In the genomic region with DNA sequence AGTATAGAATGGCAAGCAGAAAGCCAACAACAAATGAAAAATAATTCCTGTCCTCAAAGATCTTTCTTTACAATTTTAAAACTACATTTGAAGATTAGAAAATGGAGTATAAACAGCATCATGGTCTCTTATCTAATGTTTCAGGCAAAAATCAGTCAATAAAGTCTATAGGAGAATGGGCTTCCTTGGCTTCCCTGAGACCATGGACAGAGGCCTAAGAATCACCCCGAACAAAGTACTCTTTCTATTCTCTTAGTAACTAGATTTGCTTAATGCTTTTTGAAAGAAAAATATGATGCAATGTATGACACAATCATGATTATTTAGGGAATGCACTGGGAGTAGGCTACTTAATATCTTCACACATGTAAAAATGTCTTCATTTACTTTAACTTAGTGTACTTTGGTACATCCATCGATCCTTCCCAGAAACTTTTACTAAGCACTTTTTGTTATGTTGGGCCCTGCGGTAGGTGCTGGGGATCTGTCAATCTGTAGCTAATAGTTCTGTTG, we compare ENCODE assay signal across 18 cellular contexts. TPM values are rescaled to one million over a fixed set of nuclear protein-coding genes. Genes with fewer than 3 reads are reported as not detected.
DNase-seq lines count a peak whose midpoint lies in the region; ATAC-seq, FAIRE-seq and TF ChIP-seq lines count a peak whose summit lies in the region.
"Had no signal": no experiment of that assay in that cellular context is flagged by ENCODE, and none has a peak within 500 bp of the region (broad histone marks: within the 10 kb centered on the region; RNA-seq: fewer than 3 reads in every experiment).

No MANE protein-coding gene starts in this region.

- POLR2A ChIA-PET in SK-N-SH (lab: Yijun Ruan, JAX), result no interaction called here
- POLR2A ChIA-PET in CD8-positive, alpha-beta T cell (lab: Charles Lee), result no interaction called here

- H3K4me1 Mint-ChIP-seq in CD8-positive, alpha-beta T cell (ENCODE audit: low read depth), result no peaks in the 10 kb centered on the region
- H3K4me1 Mint-ChIP-seq: CD14-positive monocyte; CD8-positive, alpha-beta memory T cell had no signal

- no peak for TF ChIP-seq EP300 in SK-N-SH (IDR thresholded peaks at IDR 0.05; ENCODE audit: borderline replicate concordance in 1 of 2, low read depth in 1 of 2, low read length in 1 of 2)

- no peak overlapping the region for H3K27ac Mint-ChIP-seq in CD8-positive, alpha-beta T cell
- H3K27ac Mint-ChIP-seq: CD14-positive monocyte; CD8-positive, alpha-beta memory T cell; H9 had no signal

- H3K9me3 ChIP-seq in SK-N-SH (no peaks in the 10 kb centered on the region), adrenal gland (replicated peaks in 1 of 3) (no peaks in the 10 kb centered on the region)
- H3K9me3 ChIP-seq in CD8-positive, alpha-beta T cell (ENCODE audit: low read length), result no peaks in the 10 kb centered on the region

- H3K36me3 ChIP-seq in SK-N-SH (replicated peaks in 1 of 2; ENCODE audit: control insufficient read depth in 1 of 2, insufficient read depth in 2 of 2, low read length in 1 of 2) (no peaks in the 10 kb centered on the region), bronchial epithelial cell (ENCODE audit: control insufficient read depth, insufficient read depth, low read length) (no peaks in the 10 kb centered on the region), adrenal gland (replicated peaks in 1 of 2) (no peaks in the 10 kb centered on the region)
- no peaks in the 10 kb centered on the region for H3K36me3 ChIP-seq in CD8-positive, alpha-beta T cell (ENCODE audit: insufficient read depth, low read length)

- CTCF ChIA-PET in SK-N-SH (lab: Yijun Ruan, JAX), result no interaction called here
- CTCF ChIA-PET in CD8-positive, alpha-beta T cell (lab: Charles Lee), result no interaction called here

- H3K27ac ChIP-seq in SK-N-SH (ENCODE audit: low read depth in 2 of 2, low read length in 1 of 2) (no peak overlapping the region), adrenal gland (no peak overlapping the region)
- H3K27ac ChIP-seq in CD8-positive, alpha-beta T cell (ENCODE audit: low read depth, low read length), result no peak overlapping the region
- H3K27ac ChIP-seq: 22Rv1 had no signal

- TF ChIP-seq CTCF in SK-N-SH (IDR thresholded peaks at IDR 0.05) (no peak), bronchial epithelial cell (IDR thresholded peaks at IDR 0.05; ENCODE audit: insufficient read depth, low read length, severe bottlenecking) (no peak), adrenal gland (IDR thresholded peaks at IDR 0.05) (no peak)
- no peak for TF ChIP-seq CTCF in CD8-positive, alpha-beta T cell (IDR thresholded peaks at IDR 0.05)

- TF ChIP-seq POLR2A in adrenal gland (IDR thresholded peaks at IDR 0.05), result no peak

- no peaks in the 10 kb centered on the region for H3K79me2 ChIP-seq in SK-N-SH (ENCODE audit: insufficient read depth)

- intact Hi-C loops in CD8-positive, alpha-beta T cell (cut with DNase I, micrococcal nuclease), result no loop called here
- intact Hi-C loops in adrenal gland (cut with DNase I), result no loop called here

- no peak overlapping the region for H3K4me2 ChIP-seq in SK-N-SH

- no peaks in the 10 kb centered on the region for H3F3A ChIP-seq in SK-N-SH (replicated peaks; ENCODE audit: insufficient read depth)

- H3K4me1 ChIP-seq in SK-N-SH (ENCODE audit: control insufficient read depth in 1 of 2, insufficient read depth in 2 of 2, low read depth in 1 of 2, low read length in 1 of 2) (no peaks in the 10 kb centered on the region), adrenal gland (replicated peaks in 1 of 2) (no peaks in the 10 kb centered on the region)
- H3K4me1 ChIP-seq in CD8-positive, alpha-beta T cell (ENCODE audit: insufficient read depth, low read length), result no peaks in the 10 kb centered on the region

- H3K27me3 ChIP-seq in SK-N-SH (ENCODE audit: insufficient read depth) (no peaks in the 10 kb centered on the region), bronchial epithelial cell (ENCODE audit: control insufficient read depth, insufficient read depth, low read length) (no peaks in the 10 kb centered on the region), adrenal gland (no peaks in the 10 kb centered on the region)
- H3K27me3 ChIP-seq in CD8-positive, alpha-beta T cell (ENCODE audit: insufficient read depth, low read length), result no peaks in the 10 kb centered on the region

- DNase-seq in SK-N-SH (no peak), bronchial epithelial cell (ENCODE audit: low read depth) (peak; percentile 1), pons (ENCODE audit: low spot score) (peak; percentile 25), adrenal gland (no peak)
- DNase-seq in CD8-positive, alpha-beta T cell, result no peak
- DNase-seq: CD8-positive, alpha-beta memory T cell; DMS53; GF-D8; GOT3; H9; KBM-7 had no signal

- no peaks in the 10 kb centered on the region for H3K9me3 Mint-ChIP-seq in CD8-positive, alpha-beta T cell
- H3K9me3 Mint-ChIP-seq: H9 had no signal

- no peaks in the 10 kb centered on the region for H3K36me3 Mint-ChIP-seq in CD8-positive, alpha-beta T cell
- H3K36me3 Mint-ChIP-seq: CD14-positive monocyte; CD8-positive, alpha-beta memory T cell had no signal

- no peaks in the 10 kb centered on the region for H4K20me1 ChIP-seq in SK-N-SH (ENCODE audit: insufficient read depth)

- no peak overlapping the region for H3K4me3 ChIP-seq in SK-N-SH (ENCODE audit: low read depth in 2 of 2, low read length in 1 of 2)
- no peak overlapping the region for H3K4me3 ChIP-seq in bronchial epithelial cell (ENCODE audit: low read depth, low read length)
- H3K4me3 ChIP-seq in CD8-positive, alpha-beta T cell (ENCODE audit: low read depth, low read length), result no peak overlapping the region
- H3K4me3 ChIP-seq in adrenal gland, result no peak overlapping the region

- no peaks in the 10 kb centered on the region for H3K27me3 Mint-ChIP-seq in CD8-positive, alpha-beta T cell (ENCODE audit: low read depth)
- H3K27me3 Mint-ChIP-seq: CD8-positive, alpha-beta memory T cell had no signal

- no peak for TF ChIP-seq RAD21 in SK-N-SH (IDR thresholded peaks at IDR 0.05; ENCODE audit: low read length)

- no peak for ATAC-seq in SK-N-SH treated with all-trans-retinoic acid at 6 μM for 48 hours
- no peak for ATAC-seq in CD8-positive, alpha-beta T cell
- ATAC-seq in GM19351 (IDR thresholded peaks at IDR 0.05; ENCODE audit: unreplicated experiment), result no peak

- H3K9me2 ChIP-seq in SK-N-SH, result no peaks in the 10 kb centered on the region; the same call in 1 of the 2 replicates

- no peak overlapping the region for H3K9ac ChIP-seq in SK-N-SH

- FAIRE-seq in bronchial epithelial cell (lab: Jason Lieb, UNC), result no peak

- 34% methylated on average over 3 of the region's 3 CpGs for WGBS in SK-N-SH (ENCODE audit: low lambda C conversion rate)
- WGBS in adrenal gland, 4 donors, result 81 to 91% (median 87%) methylated on average over 3 of the region's 3 CpGs

- H2AFZ ChIP-seq in SK-N-SH (ENCODE audit: low read depth), result no peak overlapping the region

- H3K4me3 Mint-ChIP-seq in CD8-positive, alpha-beta T cell, result no peak overlapping the region
- H3K4me3 Mint-ChIP-seq: CD14-positive monocyte; CD8-positive, alpha-beta memory T cell; H9 had no signal

TF ChIP-seq in SK-N-SH treated with all-trans-retinoic acid at 6 μM for 48 hours, 23 proteins besides CTCF, POLR2A, EP300 and RAD21 (continues in another document):
- TF ChIP-seq GLIS3 (CRISPR knock-in tag; IDR thresholded peaks at IDR 0.05), result no peak
- no peak for TF ChIP-seq ARNTL (CRISPR knock-in tag; IDR thresholded peaks at IDR 0.05; ENCODE audit: borderline replicate concordance, low read depth)
- no peak for TF ChIP-seq ISL1 (CRISPR knock-in tag; IDR thresholded peaks at IDR 0.05)
- TF ChIP-seq ZNF70 (CRISPR knock-in tag; IDR thresholded peaks at IDR 0.05), result no peak
- TF ChIP-seq TOX (CRISPR knock-in tag; IDR thresholded peaks at IDR 0.05; ENCODE audit: borderline replicate concordance), result no peak
- TF ChIP-seq CSDC2 (CRISPR knock-in tag; IDR thresholded peaks at IDR 0.05), result no peak
- TF ChIP-seq, protein P1, sequence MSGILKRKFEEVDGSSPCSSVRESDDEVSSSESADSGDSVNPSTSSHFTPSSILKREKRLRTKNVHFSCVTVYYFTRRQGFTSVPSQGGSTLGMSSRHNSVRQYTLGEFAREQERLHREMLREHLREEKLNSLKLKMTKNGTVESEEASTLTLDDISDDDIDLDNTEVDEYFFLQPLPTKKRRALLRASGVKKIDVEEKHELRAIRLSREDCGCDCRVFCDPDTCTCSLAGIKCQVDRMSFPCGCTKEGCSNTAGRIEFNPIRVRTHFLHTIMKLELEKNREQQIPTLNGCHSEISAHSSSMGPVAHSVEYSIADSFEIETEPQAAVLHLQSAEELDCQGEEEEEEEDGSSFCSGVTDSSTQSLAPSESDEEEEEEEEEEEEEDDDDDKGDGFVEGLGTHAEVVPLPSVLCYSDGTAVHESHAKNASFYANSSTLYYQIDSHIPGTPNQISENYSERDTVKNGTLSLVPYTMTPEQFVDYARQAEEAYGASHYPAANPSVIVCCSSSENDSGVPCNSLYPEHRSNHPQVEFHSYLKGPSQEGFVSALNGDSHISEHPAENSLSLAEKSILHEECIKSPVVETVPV (CRISPR knock-in tag; IDR thresholded peaks at IDR 0.05), result no peak
- no peak for TF ChIP-seq PATZ1 (CRISPR knock-in tag; IDR thresholded peaks at IDR 0.05; ENCODE audit: borderline replicate concordance)
- TF ChIP-seq ZC3H10 (CRISPR knock-in tag; IDR thresholded peaks at IDR 0.05), result no peak
- no peak for TF ChIP-seq ESRRG (CRISPR knock-in tag; IDR thresholded peaks at IDR 0.05)
- TF ChIP-seq ZFP30 (CRISPR knock-in tag; IDR thresholded peaks at IDR 0.05), result no peak
- TF ChIP-seq ZNF565 (CRISPR knock-in tag; conservative IDR thresholded peaks at IDR 0.05; ENCODE audit: low read depth), result no peak

RNA-seq across cellular contexts. Expression of gene GRM3, which starts 17.3 kb away (rescaled TPM):
- polyA plus RNA-seq in SK-N-SH (2012; rRNA removed) (not detected in 2 replicates), adrenal gland (1 to 10 TPM in 1 of 3 donors, under 1 TPM in 2; 0.30 to 1.9 (median 0.40) TPM)
- 0.01 TPM in 1 of 2 replicates, not detected in the other for polyA plus RNA-seq in SK-N-SH (2012; cell fraction: cytosol; rRNA removed)
- not detected in 2 replicates for polyA plus RNA-seq in SK-N-SH (2012; cell fraction: nucleus; rRNA removed)
- total RNA-seq in bronchial epithelial cell (not detected in 2 replicates), adrenal gland (1 to 10 TPM in 6 of 8 donors, under 1 TPM in 2; 0.72 to 5.1 (median 2.6) TPM)
- total RNA-seq in CD8-positive, alpha-beta T cell, result not detected
- total RNA-seq: A673; CD8-positive, alpha-beta memory T cell; HT1080 had no signal
- polyA plus RNA-seq: BJ; CD14-positive monocyte; CD8-positive, alpha-beta memory T cell had no signal

Comparison
In these comparisons a context has a peak if more than half of its experiments do, and no peak if none do; other contexts are left out.
1. DNase-seq: peak in bronchial epithelial cell (single experiment) and pons (single experiment); none in SK-N-SH (single experiment), CD8-positive, alpha-beta T cell (0 of 7) and adrenal gland (0 of 7).